In genomic region chr22:19295733-19296132, GRCh38 we compare ENCODE assay signal across 35 cellular contexts.
"Had no signal": no experiment of that assay in that cellular context is flagged by ENCODE, and none has a peak within 500 bp of the region (broad histone marks: within the 10 kb centered on the region; RNA-seq: fewer than 3 reads in every experiment).

No MANE protein-coding gene starts in this region.

- H3K9ac ChIP-seq: KMS-11 had no signal

- H3K36me3 ChIP-seq: MG63 had no signal

- H3K4me3 ChIP-seq: MG63 had no signal

- H3K9me3 ChIP-seq: MG63 had no signal

- H3K4me2 ChIP-seq: KMS-11 had no signal

- DNase-seq: Karpas-422, MG63, MM.1S, MV-4-11, NCI-H1048, NCI-H1092, NCI-H1092 treated with DMSO at 0.1 percent for 48 hours, NCI-H1105, NCI-H1105 treated with DMSO at 0.1 percent for 48 hours, NCI-H1417, NCI-H1417 treated with DMSO at 0.1 percent for 48 hours, NCI-H1436, NCI-H1436 treated with DMSO at 0.1 percent for 48 hours, NCI-H146, NCI-H1694, NCI-H1694 treated with DMSO at 0.1 percent for 48 hours, NCI-H187, NCI-H187 treated with DMSO at 0.1 percent for 48 hours, NCI-H1930, NCI-H2029, NCI-H2029 treated with DMSO at 0.1 percent for 48 hours, NCI-H2081, NCI-H2081 treated with DMSO at 0.1 percent for 48 hours, NCI-H2107, NCI-H2171, NCI-H2171 treated with DMSO at 0.1 percent for 48 hours, NCI-H2227 treated with DMSO at 0.1 percent for 48 hours, NCI-H226, NCI-H345, NCI-H446, NCI-H446 treated with DMSO at 0.1 percent for 48 hours, NCI-H510A, NCI-H510A treated with DMSO at 0.1 percent for 48 hours, NCI-H524 had no signal

- H3K27ac ChIP-seq: KMS-11 had no signal
